Comparison of ENCODE assay signal across 8 cellular contexts in the genomic region with DNA sequence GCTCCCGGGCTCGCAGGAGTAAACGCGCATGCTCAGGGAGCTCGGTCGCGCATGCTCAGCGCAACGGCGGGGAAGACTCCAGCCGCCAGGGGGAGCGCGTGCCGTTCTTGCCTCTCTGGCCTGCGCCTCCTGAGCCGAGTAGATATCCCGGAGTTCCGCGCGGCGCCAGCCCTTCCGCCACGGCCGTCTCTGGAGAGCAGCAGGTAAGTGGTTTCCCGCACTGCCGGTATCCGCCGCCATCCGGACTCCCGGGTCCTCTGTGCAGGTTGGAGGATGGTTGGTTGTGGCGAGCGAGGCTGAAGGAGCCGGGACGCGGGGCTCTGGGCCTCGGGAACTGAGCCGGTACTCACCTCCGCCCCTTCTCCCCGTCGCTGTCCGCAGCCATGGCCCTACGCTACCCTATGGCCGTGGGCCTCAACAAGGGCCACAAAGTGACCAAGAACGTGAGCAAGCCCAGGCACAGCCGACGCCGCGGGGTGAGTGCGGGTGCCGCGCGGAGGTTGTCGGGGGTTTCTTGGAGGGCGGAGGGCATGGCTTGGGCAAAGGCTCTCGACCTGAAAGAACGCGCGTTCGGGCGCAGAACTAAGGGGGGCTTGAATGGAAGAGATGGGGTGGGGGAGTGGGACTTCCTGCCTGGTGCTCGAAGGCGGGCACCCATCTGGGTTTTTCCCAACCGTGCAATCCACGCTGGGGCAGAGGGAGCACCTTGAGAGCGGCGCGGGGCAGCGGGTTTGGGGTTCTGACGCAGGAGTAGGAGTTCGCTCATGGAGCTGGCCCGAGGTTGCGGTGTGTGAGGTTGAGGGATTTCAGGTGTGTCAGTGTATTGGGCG. TPM values are rescaled to one million over a fixed set of nuclear protein-coding genes. Genes with fewer than 3 reads are reported as not detected.
DNase-seq lines count a peak whose midpoint lies in the region; ATAC-seq and TF ChIP-seq lines count a peak whose summit lies in the region.

TSS of gene RPL36 (plus strand) at position 171 of the 830 bp plus-strand sequence. CDS start at position 384, 213 bp downstream.

- H2AFZ ChIP-seq in PC-9: peak within 1 kb of the TSS; percentile 84

- no peaks in the 10 kb centered on the region for H3K27me3 Mint-ChIP-seq in activated T-cell treated with anti-CD3 and anti-CD28 coated beads, Interleukin-2, amount 50 U/mL, for 24 hours

- H3K4me2 ChIP-seq in PC-9: peak within 1 kb of the TSS; percentile 76

- in situ Hi-C loops in KBM-7 (cut with MboI; ENCODE audit: low pct_unique_long_range_greater_than_20kb, low sequenced_read_pairs): no loop called here

- no peaks in the 10 kb centered on the region for H3K27me3 ChIP-seq in PC-9 (ENCODE audit: insufficient read depth, low read depth)
- no peaks in the 10 kb centered on the region for H3K27me3 ChIP-seq in mucosa of rectum (ENCODE audit: control insufficient read depth in 2 of 2, insufficient read depth in 2 of 2, low read length in 2 of 2)

- peak; percentile 43 for ATAC-seq in GM21423 (IDR thresholded peaks at IDR 0.05; ENCODE audit: unreplicated experiment)

- peaks cover 37% of the 10 kb centered on the region for H3K79me2 ChIP-seq in PC-9 (ENCODE audit: low read depth)

- H3K9me2 ChIP-seq in PC-9 (ENCODE audit: insufficient read depth): no peaks in the 10 kb centered on the region

- H3K27ac Mint-ChIP-seq in activated T-cell treated with anti-CD3 and anti-CD28 coated beads, Interleukin-2, amount 50 U/mL, for 24 hours: peak within 1 kb of the TSS; percentile 98

- no peaks in the 10 kb centered on the region for H3K9me3 ChIP-seq in PC-9 (ENCODE audit: insufficient read depth, low read depth)
- H3K9me3 ChIP-seq in mucosa of rectum (ENCODE audit: control insufficient read depth in 2 of 2, low read length in 2 of 2): no peaks in the 10 kb centered on the region

- no peaks in the 10 kb centered on the region for H3K9me3 Mint-ChIP-seq in activated T-cell treated with anti-CD3 and anti-CD28 coated beads, Interleukin-2, amount 50 U/mL, for 24 hours

- peak; percentile 94 for DNase-seq in COR-L47 (lab: John Stamatoyannopoulos, UW)
- DNase-seq in KBM-7: peak; percentile 99
- peak; percentile 80 to 96 for DNase-seq in PC-9
- DNase-seq in activated T-cell treated with anti-CD3 and anti-CD28 coated beads, Interleukin-2, amount 50 U/mL, for 24 hours: peak; percentile 100
- peak; percentile 97 to 99 for DNase-seq in erythroblast (lab: John Stamatoyannopoulos, UW)
- DNase-seq in stimulated activated CD8-positive, alpha-beta memory T cell treated with anti-CD3 and anti-CD28 coated beads, Interleukin-4, amount 100 ng/mL, for 48 hours: peak; percentile 100

- peaks cover 40% of the 10 kb centered on the region for H3K4me1 Mint-ChIP-seq in activated T-cell treated with anti-CD3 and anti-CD28 coated beads, Interleukin-2, amount 50 U/mL, for 24 hours (ENCODE audit: low read depth)

- POLR2A ChIA-PET in PC-9 (lab: Charles Lee; ENCODE audit: unreplicated experiment): interaction anchor here (0.6 to 0.7 kb wide), 3 partner anchors 11 to 30 kb away, joined by 3 to 4 read pairs (median 3); partner anchors contain the start of genes CATSPERD and LONP1

- CTCF ChIA-PET in PC-9 (lab: Charles Lee): interaction anchor here (0.5 to 1.0 kb wide), 4 partner anchors 69 to 949 kb away, joined by 3 to 5 read pairs (median 3); no protein-coding TSS in a partner anchor

- intact Hi-C loops in PC-9 (cut with micrococcal nuclease; ENCODE audit: unreplicated experiment): no loop called here

- peaks cover 34% of the 10 kb centered on the region for H3F3A ChIP-seq in PC-9 (ENCODE audit: insufficient read depth, low read depth)

- TF ChIP-seq CTCF in PC-9 (conservative IDR thresholded peaks at IDR 0.05): peak; percentile 79

- H3K4me3 ChIP-seq in PC-9: peak within 1 kb of the TSS; percentile 90
- peak within 1 kb of the TSS; percentile 78 to 88 for H3K4me3 ChIP-seq in mucosa of rectum (ENCODE audit: low read length in 2 of 2)

- TF ChIP-seq POLR2A in erythroblast (IDR thresholded peaks at IDR 0.05; ENCODE audit: low read length): peak; percentile 99

- TSS peak; percentile 73 for BruUV-seq in PC-9 (replicated peaks; lab: Mats Ljungman, UMichigan)

- peaks cover 36% of the 10 kb centered on the region for H4K20me1 ChIP-seq in PC-9 (ENCODE audit: insufficient read depth)

- H3K4me3 Mint-ChIP-seq in activated T-cell treated with anti-CD3 and anti-CD28 coated beads, Interleukin-2, amount 50 U/mL, for 24 hours: peak within 1 kb of the TSS; percentile 97

- H3K9ac ChIP-seq in mucosa of rectum (ENCODE audit: low read depth in 1 of 2, low read length in 2 of 2): peak within 1 kb of the TSS; percentile 89 to 91

- 0 out of 2 replicates have a peak, but pooled peaks cover 9% of the 10 kb centered on the region for H3K36me3 ChIP-seq in PC-9 (ENCODE audit: low read depth)
- peaks cover 34 to 35% of the 10 kb centered on the region in 2 donors for H3K36me3 ChIP-seq in mucosa of rectum (ENCODE audit: control insufficient read depth in 2 of 2, insufficient read depth in 2 of 2, low read length in 2 of 2)

- H3K4me1 ChIP-seq in PC-9 (replicated peaks; ENCODE audit: insufficient read depth) (no peaks in the 10 kb centered on the region), mucosa of rectum (ENCODE audit: control insufficient read depth in 2 of 2, insufficient read depth in 2 of 2, low read length in 2 of 2) (peaks cover 21 to 31% of the 10 kb centered on the region in 2 donors)

- peak within 1 kb of the TSS; percentile 94 for H3K27ac ChIP-seq in PC-9
- peak within 1 kb of the TSS; percentile 91 to 94 for H3K27ac ChIP-seq in mucosa of rectum (ENCODE audit: low read depth in 2 of 2, low read length in 2 of 2)

- H3K36me3 Mint-ChIP-seq in activated T-cell treated with anti-CD3 and anti-CD28 coated beads, Interleukin-2, amount 50 U/mL, for 24 hours (ENCODE audit: low read depth): peaks cover 53% of the 10 kb centered on the region

RNA-seq across cellular contexts. Expression of gene RPL36, which starts in this region (rescaled TPM):
- total RNA-seq in PC-9 (2021): 772 and 787 TPM in 2 replicates

Comparison
In these comparisons a context has a peak if more than half of its experiments do, and no peak if none do; other contexts are left out.
1. Peak in every context shown above with its lines: DNase-seq, ATAC-seq, H3K4me3 ChIP-seq and H3K27ac ChIP-seq.